ENCODE assay signal across 22 cellular contexts in the genomic region with DNA sequence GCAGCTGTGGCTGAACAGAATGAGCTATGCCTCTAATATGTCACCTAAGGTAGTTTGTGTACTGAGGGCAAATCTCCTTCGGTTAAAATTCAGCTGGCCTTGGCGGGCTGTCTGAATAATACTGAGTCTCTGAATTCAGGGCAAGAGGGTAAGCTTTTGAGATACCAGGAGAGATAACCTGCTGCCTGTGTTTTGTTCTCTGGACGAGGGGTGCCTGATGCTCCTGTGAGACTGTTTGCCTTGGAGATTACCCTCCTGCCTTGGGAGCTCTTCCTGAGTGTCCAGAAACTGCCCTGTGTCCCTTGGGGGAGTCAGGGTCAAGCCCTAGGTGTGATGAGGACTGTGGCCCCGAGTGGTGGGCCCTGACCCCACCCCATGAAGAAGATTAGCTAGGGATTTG.
A peak's percentile ranks its signal among the peaks of the same experiment; 100 is the strongest.
DNase-seq lines count a peak whose midpoint lies in the region; ATAC-seq, FAIRE-seq and TF ChIP-seq lines count a peak whose summit lies in the region.
"Had no signal": no experiment of that assay in that cellular context is flagged by ENCODE, and none has a peak within 500 bp of the region (broad histone marks: within the 10 kb centered on the region; RNA-seq: fewer than 3 reads in every experiment).

No MANE protein-coding gene starts in this region.

- no peaks in the 10 kb centered on the region for H3K36me3 Mint-ChIP-seq in WTC11

- no peak for TF ChIP-seq POLR2A in HepG2 (IDR thresholded peaks at IDR 0.05; ENCODE audit: insufficient read depth in 1 of 2, low read depth in 2 of 2, low read length in 2 of 2)
- TF ChIP-seq POLR2A in right lobe of liver (IDR thresholded peaks at IDR 0.05) = no peak

- H3K36me3 ChIP-seq in HepG2 (replicated peaks in 1 of 2; ENCODE audit: control insufficient read depth in 1 of 2, insufficient read depth in 2 of 2, low read length in 2 of 2) (no peaks in the 10 kb centered on the region), right lobe of liver (peaks cover 0 to 2% (median 0%) of the 10 kb centered on the region in 4 donors), neuronal stem cell (replicated peaks in 1 of 2; ENCODE audit: control insufficient read depth in 2 of 2, insufficient read depth in 2 of 2, low read length in 2 of 2) (no peaks in the 10 kb centered on the region)

- H3K27ac Mint-ChIP-seq in WTC11 = no peak overlapping the region
- H3K27ac Mint-ChIP-seq: B cell; CD8-positive, alpha-beta T cell; HFFc6 had no signal

- no peak; the same call in 2 of the 3 replicates for ATAC-seq in HepG2
- no peak for ATAC-seq in right lobe of liver
- peak; percentile 59 for ATAC-seq in WTC11
- ATAC-seq: CD8-positive, alpha-beta T cell; HCT116 had no signal

- FAIRE-seq in HepG2 (lab: Jason Lieb, UNC) = no peak
- FAIRE-seq: GM12892, H1, HTR-8/SVneo had no signal

- no peak overlapping the region for H3K27ac ChIP-seq in HepG2 (ENCODE audit: extremely low read length, insufficient read depth, low read length)
- H3K27ac ChIP-seq in right lobe of liver = no peak overlapping the region
- H3K27ac ChIP-seq in neuronal stem cell (replicated peaks; ENCODE audit: low read length) = peak overlapping the region; percentile 19
- H3K27ac ChIP-seq: BLaER1 treated with 17β-estradiol and CSF1 and Interleukin-3, amounts not matched to agents 10 nM and 100 nM; HL-60 had no signal

- intact Hi-C loops in HepG2 (cut with micrococcal nuclease; ENCODE audit: unreplicated experiment) (no loop called here), right lobe of liver (cut with DNase I) (no loop called here)

- no peaks in the 10 kb centered on the region for H3K79me1 ChIP-seq in neuronal stem cell (ENCODE audit: low read depth, low read length)

- H3K27me3 ChIP-seq in HepG2 (ENCODE audit: control insufficient read depth in 1 of 2, insufficient read depth in 2 of 2, low read length in 2 of 2) = no peaks in the 10 kb centered on the region
- no peaks in the 10 kb centered on the region for H3K27me3 ChIP-seq in right lobe of liver
- H3K27me3 ChIP-seq in neuronal stem cell (ENCODE audit: control insufficient read depth in 3 of 3, insufficient read depth in 3 of 3, low read depth in 1 of 3, low read length in 3 of 3) = no peaks in the 10 kb centered on the region
- H3K27me3 ChIP-seq: BLaER1 treated with 17β-estradiol and CSF1 and Interleukin-3, amounts not matched to agents 10 nM and 100 nM had no signal

- BruUV-seq in HepG2 (replicated peaks; lab: Mats Ljungman, UMichigan) = no TSS peak

- CTCF ChIA-PET in HepG2 (lab: Yijun Ruan, JAX; ENCODE audit: low intra/inter-chr PET ratio, low total read pairs) (no interaction called here), WTC11 (lab: Charles Lee) (no interaction called here)

- H2BK15ac ChIP-seq in neuronal stem cell (ENCODE audit: low read length) = no peak overlapping the region

- H4K91ac ChIP-seq in neuronal stem cell (ENCODE audit: low read depth, low read length, poor library complexity) = no peak overlapping the region

- in situ Hi-C loops in HepG2 (cut with HindIII; ENCODE audit: extremely low pct_ligation_motif_present, low pct_unique_long_range_greater_than_20kb) = no loop called here

- no peaks in the 10 kb centered on the region for H3K9me3 ChIP-seq in HepG2 (ENCODE audit: low read length)
- H3K9me3 ChIP-seq in right lobe of liver = no peaks in the 10 kb centered on the region
- no peaks in the 10 kb centered on the region for H3K9me3 ChIP-seq in neuronal stem cell (replicated peaks in 1 of 2; ENCODE audit: control insufficient read depth in 2 of 2, insufficient read depth in 1 of 2, low read depth in 1 of 2, low read length in 2 of 2)

- H3K79me2 ChIP-seq in HepG2 (ENCODE audit: insufficient read depth, low read length) = no peaks in the 10 kb centered on the region

- H2AFZ ChIP-seq in HepG2 (ENCODE audit: low read length) = no peak overlapping the region
- H2AFZ ChIP-seq in neuronal stem cell (ENCODE audit: low read length) = no peak overlapping the region

- H3K4me1 ChIP-seq in HepG2 (ENCODE audit: insufficient read depth, low read length) (peaks cover 11% of the 10 kb centered on the region), right lobe of liver (no peaks in the 10 kb centered on the region), neuronal stem cell (ENCODE audit: control insufficient read depth in 2 of 2, insufficient read depth in 1 of 2, low read depth in 1 of 2, low read length in 2 of 2) (peaks cover 7 to 11% of the 10 kb centered on the region in 2 donors)
- H3K4me1 ChIP-seq: BLaER1 treated with 17β-estradiol and CSF1 and Interleukin-3, amounts not matched to agents 10 nM and 100 nM had no signal

- no peaks in the 10 kb centered on the region for H3K9me3 Mint-ChIP-seq in WTC11
- H3K9me3 Mint-ChIP-seq: CD8-positive, alpha-beta T cell had no signal

- no peaks in the 10 kb centered on the region for H4K20me1 ChIP-seq in HepG2 (ENCODE audit: insufficient read depth, low read length)
- H4K20me1 ChIP-seq: BLaER1 treated with 17β-estradiol and CSF1 and Interleukin-3, amounts not matched to agents 10 nM and 100 nM had no signal

- no peak overlapping the region for H2AK5ac ChIP-seq in neuronal stem cell (ENCODE audit: low read depth, low read length)

- H3K14ac ChIP-seq in neuronal stem cell (ENCODE audit: low read length) = no peak overlapping the region

- H4K8ac ChIP-seq in neuronal stem cell (ENCODE audit: low read depth, low read length) = no peak overlapping the region

- H3K4ac ChIP-seq in neuronal stem cell (ENCODE audit: low read length) = no peak overlapping the region

- no peak overlapping the region for H3K9ac ChIP-seq in HepG2 (ENCODE audit: insufficient read depth, low read depth, low read length)
- no peak overlapping the region for H3K9ac ChIP-seq in neuronal stem cell (ENCODE audit: low read depth, low read length, poor library complexity)
- H3K9ac ChIP-seq: BLaER1 treated with 17β-estradiol and CSF1 and Interleukin-3, amounts not matched to agents 10 nM and 100 nM had no signal

- no peak overlapping the region for H3K23ac ChIP-seq in neuronal stem cell (ENCODE audit: low read depth, low read length, poor library complexity)

- H3K4me3 ChIP-seq in HepG2 (replicated peaks in 1 of 3; ENCODE audit: insufficient read depth in 1 of 3, low read depth in 2 of 3, low read length in 3 of 3) (no peak overlapping the region), right lobe of liver (no peak overlapping the region), neuronal stem cell (ENCODE audit: low read length in 2 of 2) (no peak overlapping the region)
- H3K4me3 ChIP-seq: BLaER1 treated with 17β-estradiol and CSF1 and Interleukin-3, amounts not matched to agents 10 nM and 100 nM had no signal

- H3K4me3 Mint-ChIP-seq in WTC11 = no peak overlapping the region
- H3K4me3 Mint-ChIP-seq: B cell; CD8-positive, alpha-beta T cell; HFFc6 had no signal

- H3K4me1 Mint-ChIP-seq in WTC11 = peaks cover 18% of the 10 kb centered on the region
- H3K4me1 Mint-ChIP-seq: B cell had no signal

- 49% methylated on average over 4 of the region's 4 CpGs for WGBS in HepG2 (ENCODE audit: low lambda C conversion rate)
- 60% methylated on average over 1 of the region's 4 CpGs for WGBS in right lobe of liver (ENCODE audit: insufficient coverage, low coverage, low lambda C conversion rate, missing lambda C conversion rate)
- no CpG with 5 or more reads among the region's 4 CpGs for WGBS in neuronal stem cell (ENCODE audit: extremely low coverage in 2 of 2, insufficient read length in 2 of 2, insufficient replicate concordance in 1 of 2), 2 donors

- POLR2A ChIA-PET in HepG2 (lab: Yijun Ruan, JAX) = no interaction called here
- POLR2A ChIA-PET in WTC11 (lab: Charles Lee) = no interaction called here

- TF ChIP-seq EP300 in HepG2 (IDR thresholded peaks at IDR 0.05; ENCODE audit: low read depth in 2 of 2, low read length in 2 of 2) (no peak), HepG2 (CRISPR knock-in tag; IDR thresholded peaks at IDR 0.05; ENCODE audit: borderline replicate concordance) (no peak)

- DNase-seq in HepG2 (ENCODE audit: low spot score) = no peak
- no peak for DNase-seq in right lobe of liver
- no peak for DNase-seq in WTC11 (ENCODE audit: low spot score)
- DNase-seq in iPS-NIHi11 (ENCODE audit: low spot score) = peak; percentile 20
- DNase-seq in neuronal stem cell (ENCODE audit: low spot score) = peak; percentile 17
- DNase-seq in NCI-H82 (lab: John Stamatoyannopoulos, UW) = no peak
- DNase-seq in T1000 (lab: John Stamatoyannopoulos, UW) = no peak
- no peak for DNase-seq in HT-29 (ENCODE audit: low spot score)
- DNase-seq: 8988T; CD8-positive, alpha-beta T cell; DMS153; DMS79; GDM1; HFFc6; KG1 had no signal

- H3K4me2 ChIP-seq in HepG2 (ENCODE audit: low read depth, low read length) (no peak overlapping the region), neuronal stem cell (ENCODE audit: insufficient read depth, low read length, poor library complexity, severe bottlenecking) (no peak overlapping the region)
- H3K4me2 ChIP-seq: BLaER1 treated with 17β-estradiol and CSF1 and Interleukin-3, amounts not matched to agents 10 nM and 100 nM had no signal

- H2BK5ac ChIP-seq in neuronal stem cell (ENCODE audit: low read length) = no peak overlapping the region

- H3K27me3 Mint-ChIP-seq in WTC11 (ENCODE audit: low read depth) = no peaks in the 10 kb centered on the region
- H3K27me3 Mint-ChIP-seq: B cell had no signal

- H2BK12ac ChIP-seq in neuronal stem cell (ENCODE audit: low read length) = no peak overlapping the region

- TF ChIP-seq RAD21 in HepG2 (CRISPR knock-in tag; IDR thresholded peaks at IDR 0.05) = no peak

- TF ChIP-seq CTCF in HepG2 (CRISPR knock-in tag; IDR thresholded peaks at IDR 0.05) (no peak), right lobe of liver (IDR thresholded peaks at IDR 0.05) (no peak), WTC11 (IDR thresholded peaks at IDR 0.05) (no peak)

- H2BK120ac ChIP-seq in neuronal stem cell (ENCODE audit: low read depth, low read length) = no peak overlapping the region

- peak overlapping the region; percentile 8 for H3K18ac ChIP-seq in neuronal stem cell (ENCODE audit: low read length)

TF ChIP-seq in HepG2, 621 proteins besides CTCF, POLR2A, EP300 and RAD21 (continues in another document):
- TF ChIP-seq HNF4A (CRISPR knock-in tag; IDR thresholded peaks at IDR 0.05) (0 out of 2 replicates have a peak, but pooled peaks have one; percentile 8), ZNF766 (CRISPR knock-in tag; IDR thresholded peaks at IDR 0.05; ENCODE audit: borderline replicate concordance) (no peak)
- TF ChIP-seq, protein P1, sequence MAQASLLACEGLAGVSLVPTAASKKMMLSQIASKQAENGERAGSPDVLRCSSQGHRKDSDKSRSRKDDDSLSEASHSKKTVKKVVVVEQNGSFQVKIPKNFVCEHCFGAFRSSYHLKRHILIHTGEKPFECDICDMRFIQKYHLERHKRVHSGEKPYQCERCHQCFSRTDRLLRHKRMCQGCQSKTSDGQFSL (CRISPR knock-in tag; IDR thresholded peaks at IDR 0.05) = no peak

Comparison
In these comparisons a context has a peak if more than half of its experiments do, and no peak if none do; other contexts are left out.
1. DNase-seq: peak in iPS-NIHi11 (single experiment) and neuronal stem cell (single experiment); none in HepG2 (single experiment), right lobe of liver (0 of 3), WTC11 (single experiment), NCI-H82 (single experiment), T1000 (single experiment) and HT-29 (single experiment).